In the genomic region with DNA sequence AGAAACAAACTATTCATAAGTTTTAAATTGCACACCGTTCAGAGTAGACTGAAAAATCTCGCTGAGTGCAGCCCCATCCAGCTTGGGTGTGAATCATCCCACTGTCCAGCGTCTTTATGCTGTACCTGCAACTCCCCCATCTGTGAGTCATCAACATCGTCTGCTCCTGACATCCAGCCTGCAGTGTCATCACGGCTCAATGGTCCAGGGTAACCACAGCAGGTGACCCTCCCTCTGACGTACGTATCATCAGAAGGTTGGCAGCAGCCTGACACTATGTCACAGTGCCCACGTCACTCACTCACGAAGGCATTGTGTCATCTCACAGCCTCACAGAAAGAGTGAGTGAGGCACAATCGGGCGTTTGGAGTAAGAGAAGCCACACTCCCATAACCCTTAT, we compare ENCODE assay signal across 10 cellular contexts.
DNase-seq lines count a peak whose midpoint lies in the region; TF ChIP-seq lines count a peak whose summit lies in the region.
"Had no signal": no experiment of that assay in that cellular context is flagged by ENCODE, and none has a peak within 500 bp of the region (broad histone marks: within the 10 kb centered on the region; RNA-seq: fewer than 3 reads in every experiment).

No MANE protein-coding gene starts in this region.

- H3K36me3 ChIP-seq in brain microvascular endothelial cell (replicated peaks) (no peaks in the 10 kb centered on the region), transverse colon (no peaks in the 10 kb centered on the region)
- H3K36me3 ChIP-seq: Peyer's patch had no signal

- TF ChIP-seq EP300 in transverse colon (IDR thresholded peaks at IDR 0.05; ENCODE audit: low read depth): no peak

- in situ Hi-C loops in brain microvascular endothelial cell (cut with HindIII; ENCODE audit: low pct_ligation_motif_present, low sequenced_read_pairs): no loop called here
- in situ Hi-C loops in transverse colon (cut with MboI; ENCODE audit: low pct_ligation_motif_present in 1 of 4, low pct_unique_long_range_greater_than_20kb in 1 of 4, low sequenced_read_pairs in 3 of 4): loop anchor here in 1 of 4 donors (25.0 kb wide), 1 partner anchor 838 kb away; no protein-coding TSS in a partner anchor

- TF ChIP-seq POLR2A in transverse colon (IDR thresholded peaks at IDR 0.05): no peak

- H3K27me3 ChIP-seq in brain microvascular endothelial cell (replicated peaks) (no peaks in the 10 kb centered on the region), transverse colon (peaks cover 8% of the 10 kb centered on the region)
- H3K27me3 ChIP-seq: Peyer's patch had no signal

- H3K4me3 ChIP-seq in brain microvascular endothelial cell (ENCODE audit: low read depth, low read length) (no peak overlapping the region), transverse colon (no peak overlapping the region)
- H3K4me3 ChIP-seq: Peyer's patch had no signal

- no peaks in the 10 kb centered on the region for H3K36me3 Mint-ChIP-seq in activated CD4-positive, alpha-beta T cell treated with anti-CD3 and anti-CD28 coated beads, Interleukin-2, amount 10 ng/mL, durations not matched to agents 24 days and 14 days (ENCODE audit: low read depth)
- H3K36me3 Mint-ChIP-seq in activated naive CD4-positive, alpha-beta T cell treated with anti-CD3 and anti-CD28 coated beads, Interleukin-2, amount 10 ng/mL, durations not matched to agents 7 days and 5 days: no peaks in the 10 kb centered on the region

- DNase-seq in H4 (ENCODE audit: low spot score) (peak; percentile 86), NCI-H146 (lab: John Stamatoyannopoulos, UW) (peak; percentile 66), brain microvascular endothelial cell (peak; percentile 37), occipital lobe (lab: John Stamatoyannopoulos, UW) (peak; percentile 37), transverse colon (no peak)
- DNase-seq in activated CD4-positive, alpha-beta T cell treated with anti-CD3 and anti-CD28 coated beads, Interleukin-2, amount 10 ng/mL, durations not matched to agents 24 days and 14 days: no peak
- no peak for DNase-seq in activated naive CD4-positive, alpha-beta T cell treated with anti-CD3 and anti-CD28 coated beads, Interleukin-2, amount 10 ng/mL, durations not matched to agents 7 days and 5 days
- DNase-seq: activated naive CD4-positive, alpha-beta T cell treated with Interleukin-2 at 50 U/mL for 16 hours; Peyer's patch; stimulated activated CD4-positive, alpha-beta T cell treated with anti-CD3 and anti-CD28 coated beads, Interleukin-4, amount 100 ng/mL, for 24 hours had no signal

- intact Hi-C loops in transverse colon (cut with DNase I; ENCODE audit: low total_unique reads): no loop called here
- intact Hi-C loops in activated CD4-positive, alpha-beta T cell treated with anti-CD3 and anti-CD28 coated beads, Interleukin-2, amount 10 ng/mL, durations not matched to agents 24 days and 14 days (cut with micrococcal nuclease): no loop called here

- H3K27ac Mint-ChIP-seq in activated CD4-positive, alpha-beta T cell treated with anti-CD3 and anti-CD28 coated beads, Interleukin-2, amount 10 ng/mL, durations not matched to agents 24 days and 14 days: no peak overlapping the region
- no peak overlapping the region for H3K27ac Mint-ChIP-seq in activated naive CD4-positive, alpha-beta T cell treated with anti-CD3 and anti-CD28 coated beads, Interleukin-2, amount 10 ng/mL, durations not matched to agents 7 days and 5 days

- no peaks in the 10 kb centered on the region for H3K4me1 ChIP-seq in transverse colon
- H3K4me1 ChIP-seq: Peyer's patch had no signal

- H3K27me3 Mint-ChIP-seq in activated CD4-positive, alpha-beta T cell treated with anti-CD3 and anti-CD28 coated beads, Interleukin-2, amount 10 ng/mL, durations not matched to agents 24 days and 14 days: peaks cover 4% of the 10 kb centered on the region
- peaks cover 23% of the 10 kb centered on the region for H3K27me3 Mint-ChIP-seq in activated naive CD4-positive, alpha-beta T cell treated with anti-CD3 and anti-CD28 coated beads, Interleukin-2, amount 10 ng/mL, durations not matched to agents 7 days and 5 days

- H3K9me3 ChIP-seq in transverse colon: no peaks in the 10 kb centered on the region
- H3K9me3 ChIP-seq: Peyer's patch had no signal

- WGBS in transverse colon (ENCODE audit: low coverage in 1 of 2), 2 donors: 48 to 50% methylated on average over 4 to 11 of the region's 11 CpGs

- no peak overlapping the region for H3K4me3 Mint-ChIP-seq in activated CD4-positive, alpha-beta T cell treated with anti-CD3 and anti-CD28 coated beads, Interleukin-2, amount 10 ng/mL, durations not matched to agents 24 days and 14 days
- H3K4me3 Mint-ChIP-seq in activated naive CD4-positive, alpha-beta T cell treated with anti-CD3 and anti-CD28 coated beads, Interleukin-2, amount 10 ng/mL, durations not matched to agents 7 days and 5 days: no peak overlapping the region

- H3K27ac ChIP-seq in brain microvascular endothelial cell (no peak overlapping the region), transverse colon (no peak overlapping the region)
- H3K27ac ChIP-seq: Peyer's patch had no signal

- H3K9me3 Mint-ChIP-seq in activated CD4-positive, alpha-beta T cell treated with anti-CD3 and anti-CD28 coated beads, Interleukin-2, amount 10 ng/mL, durations not matched to agents 24 days and 14 days: no peaks in the 10 kb centered on the region
- H3K9me3 Mint-ChIP-seq in activated naive CD4-positive, alpha-beta T cell treated with anti-CD3 and anti-CD28 coated beads, Interleukin-2, amount 10 ng/mL, durations not matched to agents 7 days and 5 days: peaks cover 1% of the 10 kb centered on the region

- CTCF ChIA-PET in activated naive CD4-positive, alpha-beta T cell treated with anti-CD3 and anti-CD28 coated beads, Interleukin-2, amount 10 ng/mL, durations not matched to agents 7 days and 5 days (lab: Charles Lee): no interaction called here

- no peak for TF ChIP-seq CTCF in brain microvascular endothelial cell (IDR thresholded peaks at IDR 0.05; ENCODE audit: low read depth, low read length, missing control alignments)
- TF ChIP-seq CTCF in transverse colon (IDR thresholded peaks at IDR 0.05): no peak

- no peaks in the 10 kb centered on the region for H3K4me1 Mint-ChIP-seq in activated CD4-positive, alpha-beta T cell treated with anti-CD3 and anti-CD28 coated beads, Interleukin-2, amount 10 ng/mL, durations not matched to agents 24 days and 14 days
- H3K4me1 Mint-ChIP-seq in activated naive CD4-positive, alpha-beta T cell treated with anti-CD3 and anti-CD28 coated beads, Interleukin-2, amount 10 ng/mL, durations not matched to agents 7 days and 5 days: no peaks in the 10 kb centered on the region

Comparison
In these comparisons a context has a peak if more than half of its experiments do, and no peak if none do; other contexts are left out.
1. DNase-seq: peak in H4 (single experiment), NCI-H146 (single experiment), brain microvascular endothelial cell (single experiment) and occipital lobe (single experiment); none in transverse colon (single experiment), activated CD4-positive, alpha-beta T cell treated with anti-CD3 and anti-CD28 coated beads, Interleukin-2, amount 10 ng/mL, durations not matched to agents 24 days and 14 days (single experiment) and activated naive CD4-positive, alpha-beta T cell treated with anti-CD3 and anti-CD28 coated beads, Interleukin-2, amount 10 ng/mL, durations not matched to agents 7 days and 5 days (single experiment).